1 cellular context compared by ENCODE assay signal in genomic region chr2:3298201-3298600, GRCh38.
TF ChIP-seq lines count a peak whose summit lies in the region.

No MANE protein-coding gene starts in this region.

TF ChIP-seq in SK-N-SH treated with all-trans-retinoic acid at 6 μM for 48 hours, 23 proteins besides CTCF, POLR2A, EP300 and RAD21 (continued from another document):
- TF ChIP-seq TSHZ2 (CRISPR knock-in tag; IDR thresholded peaks at IDR 0.05) (no peak), ZNF565 (CRISPR knock-in tag; conservative IDR thresholded peaks at IDR 0.05; ENCODE audit: low read depth) (no peak), PPARA (CRISPR knock-in tag; IDR thresholded peaks at IDR 0.05; ENCODE audit: borderline replicate concordance) (no peak), ZC3H10 (CRISPR knock-in tag; IDR thresholded peaks at IDR 0.05) (no peak), CREB5 (CRISPR knock-in tag; IDR thresholded peaks at IDR 0.05; ENCODE audit: low read depth) (no peak), SNAI2 (CRISPR knock-in tag; IDR thresholded peaks at IDR 0.05) (no peak), BACH2 (CRISPR knock-in tag; IDR thresholded peaks at IDR 0.05; ENCODE audit: borderline replicate concordance) (no peak), CSDC2 (CRISPR knock-in tag; IDR thresholded peaks at IDR 0.05) (no peak), GLIS3 (CRISPR knock-in tag; IDR thresholded peaks at IDR 0.05) (no peak), ZFP3 (CRISPR knock-in tag; IDR thresholded peaks at IDR 0.05) (no peak), ISL1 (CRISPR knock-in tag; IDR thresholded peaks at IDR 0.05) (no peak), ZNF8 (CRISPR knock-in tag; IDR thresholded peaks at IDR 0.05) (no peak)
- TF ChIP-seq, protein P1, sequence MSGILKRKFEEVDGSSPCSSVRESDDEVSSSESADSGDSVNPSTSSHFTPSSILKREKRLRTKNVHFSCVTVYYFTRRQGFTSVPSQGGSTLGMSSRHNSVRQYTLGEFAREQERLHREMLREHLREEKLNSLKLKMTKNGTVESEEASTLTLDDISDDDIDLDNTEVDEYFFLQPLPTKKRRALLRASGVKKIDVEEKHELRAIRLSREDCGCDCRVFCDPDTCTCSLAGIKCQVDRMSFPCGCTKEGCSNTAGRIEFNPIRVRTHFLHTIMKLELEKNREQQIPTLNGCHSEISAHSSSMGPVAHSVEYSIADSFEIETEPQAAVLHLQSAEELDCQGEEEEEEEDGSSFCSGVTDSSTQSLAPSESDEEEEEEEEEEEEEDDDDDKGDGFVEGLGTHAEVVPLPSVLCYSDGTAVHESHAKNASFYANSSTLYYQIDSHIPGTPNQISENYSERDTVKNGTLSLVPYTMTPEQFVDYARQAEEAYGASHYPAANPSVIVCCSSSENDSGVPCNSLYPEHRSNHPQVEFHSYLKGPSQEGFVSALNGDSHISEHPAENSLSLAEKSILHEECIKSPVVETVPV (CRISPR knock-in tag; IDR thresholded peaks at IDR 0.05), result no peak
